Comparison of ENCODE assay signal across 12 cellular contexts in the genomic region with DNA sequence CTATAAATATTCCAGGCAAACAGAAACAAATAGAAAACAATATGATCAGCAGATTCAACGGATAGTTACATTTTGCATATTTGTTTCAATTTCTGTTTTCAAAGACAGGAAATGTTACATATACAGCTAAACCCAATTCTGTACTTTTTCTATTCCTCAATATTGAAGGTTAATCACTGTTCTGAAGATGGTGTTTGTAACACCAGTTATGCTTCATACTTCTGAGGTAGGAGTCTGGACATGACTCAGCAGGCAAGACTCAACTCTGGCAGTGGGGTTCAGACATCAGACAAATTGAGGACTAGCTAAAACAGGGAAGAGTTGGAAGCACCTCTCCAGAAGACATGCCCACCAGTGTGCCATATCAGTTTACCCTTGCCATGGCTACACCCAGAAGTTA. TPM values are rescaled to one million over a fixed set of nuclear protein-coding genes. Genes with fewer than 3 reads are reported as not detected.
A peak's percentile ranks its signal among the peaks of the same experiment; 100 is the strongest.
DNase-seq lines count a peak whose midpoint lies in the region; ATAC-seq and TF ChIP-seq lines count a peak whose summit lies in the region.
"Had no signal": no experiment of that assay in that cellular context is flagged by ENCODE, and none has a peak within 500 bp of the region (broad histone marks: within the 10 kb centered on the region; RNA-seq: fewer than 3 reads in every experiment).

No MANE protein-coding gene starts in this region.

- H3K27me3 Mint-ChIP-seq in type B pancreatic cell: no peaks in the 10 kb centered on the region
- H3K27me3 Mint-ChIP-seq: activated B cell treated with CpG ODN at 0.5 μM for 24 hours had no signal

- TF ChIP-seq CTCF in type B pancreatic cell (conservative IDR thresholded peaks at IDR 0.05): no peak

- H3K9me3 Mint-ChIP-seq in type B pancreatic cell: no peaks in the 10 kb centered on the region
- H3K9me3 Mint-ChIP-seq: activated B cell treated with CpG ODN at 0.5 μM for 24 hours; central memory CD8-positive, alpha-beta T cell had no signal

- no peak overlapping the region for H3K27ac Mint-ChIP-seq in type B pancreatic cell
- H3K27ac Mint-ChIP-seq: activated B cell treated with CpG ODN at 0.5 μM for 24 hours had no signal

- H3K4me3 Mint-ChIP-seq in type B pancreatic cell: no peak overlapping the region
- H3K4me3 Mint-ChIP-seq: activated B cell treated with CpG ODN at 0.5 μM for 24 hours; central memory CD8-positive, alpha-beta T cell had no signal

- DNase-seq in HPDE6-E6E7 (ENCODE audit: extremely low spot score) (peak; percentile 70), renal cortical epithelial cell (ENCODE audit: low read depth) (peak; percentile 56), AML-193 (lab: John Stamatoyannopoulos, UW) (no peak), type B pancreatic cell (ENCODE audit: extremely low spot score, unreplicated experiment) (no peak), SK-N-DZ (ENCODE audit: low spot score) (no peak)
- no peak for DNase-seq in NK-92 treated with Interleukin-12 subunit alpha and Interleukin-12 subunit beta, amount 100 ng/mL, for 24 hours (lab: John Stamatoyannopoulos, UW)
- DNase-seq: activated B cell treated with CpG ODN at 0.5 μM for 24 hours, left cardiac atrium had no signal

- ATAC-seq in GM19035 (IDR thresholded peaks at IDR 0.05; ENCODE audit: unreplicated experiment) (peak; percentile 96), HG02623 (IDR thresholded peaks at IDR 0.05; ENCODE audit: unreplicated experiment) (peak; percentile 92)

- H3K4me1 Mint-ChIP-seq in type B pancreatic cell (ENCODE audit: unreplicated experiment): no peaks in the 10 kb centered on the region
- H3K4me1 Mint-ChIP-seq: central memory CD8-positive, alpha-beta T cell had no signal

- no peaks in the 10 kb centered on the region for H3K36me3 Mint-ChIP-seq in type B pancreatic cell

RNA-seq across cellular contexts. Expression of gene SERPINB13, which starts 16.6 kb away (rescaled TPM):
- not detected in 2 replicates for total RNA-seq in renal cortical epithelial cell
- total RNA-seq in type B pancreatic cell (ENCODE audit: low replicate concordance): 3.7 and 5.9 TPM in 2 replicates
- polyA plus RNA-seq in SK-N-DZ (2014; cell fraction: cytosol; rRNA removed): not detected in 2 replicates
- polyA plus RNA-seq in SK-N-DZ (2014; cell fraction: nucleus; rRNA removed): not detected in 2 replicates
- total RNA-seq: activated B cell treated with CpG ODN at 0.5 μM for 24 hours, left cardiac atrium had no signal
- polyA plus RNA-seq: urinary bladder had no signal

RNA-seq across cellular contexts. Expression of gene SERPINB4, which starts 40.3 kb away (rescaled TPM):
- total RNA-seq in renal cortical epithelial cell (0.17 and 0.35 TPM in 2 replicates), type B pancreatic cell (ENCODE audit: low replicate concordance) (0.17 TPM in 1 of 2 replicates, not detected in the other)
- not detected in 2 replicates for polyA plus RNA-seq in SK-N-DZ (2014; cell fraction: cytosol; rRNA removed)
- not detected in 2 replicates for polyA plus RNA-seq in SK-N-DZ (2014; cell fraction: nucleus; rRNA removed)
- total RNA-seq: activated B cell treated with CpG ODN at 0.5 μM for 24 hours, left cardiac atrium, urinary bladder had no signal
- polyA plus RNA-seq: urinary bladder had no signal

RNA-seq across cellular contexts. Expression of gene SERPINB3, which starts 57.9 kb away (rescaled TPM):
- 0.40 and 1.9 TPM in 2 replicates for total RNA-seq in renal cortical epithelial cell
- 0.86 and 0.94 TPM in 2 replicates for total RNA-seq in type B pancreatic cell (ENCODE audit: low replicate concordance)
- 0.39 TPM in 1 of 2 replicates, not detected in the other for polyA plus RNA-seq in SK-N-DZ (2014; cell fraction: cytosol; rRNA removed)
- not detected in 2 replicates for polyA plus RNA-seq in SK-N-DZ (2014; cell fraction: nucleus; rRNA removed)
- total RNA-seq: activated B cell treated with CpG ODN at 0.5 μM for 24 hours, left cardiac atrium had no signal
- polyA plus RNA-seq: urinary bladder had no signal

Comparison
In these comparisons a context has a peak if more than half of its experiments do, and no peak if none do; other contexts are left out.
1. DNase-seq: peak in HPDE6-E6E7 (single experiment) and renal cortical epithelial cell (single experiment); none in AML-193 (0 of 2), type B pancreatic cell (single experiment), NK-92 treated with Interleukin-12 subunit alpha and Interleukin-12 subunit beta, amount 100 ng/mL, for 24 hours (single experiment) and SK-N-DZ (single experiment).